In the genomic region with DNA sequence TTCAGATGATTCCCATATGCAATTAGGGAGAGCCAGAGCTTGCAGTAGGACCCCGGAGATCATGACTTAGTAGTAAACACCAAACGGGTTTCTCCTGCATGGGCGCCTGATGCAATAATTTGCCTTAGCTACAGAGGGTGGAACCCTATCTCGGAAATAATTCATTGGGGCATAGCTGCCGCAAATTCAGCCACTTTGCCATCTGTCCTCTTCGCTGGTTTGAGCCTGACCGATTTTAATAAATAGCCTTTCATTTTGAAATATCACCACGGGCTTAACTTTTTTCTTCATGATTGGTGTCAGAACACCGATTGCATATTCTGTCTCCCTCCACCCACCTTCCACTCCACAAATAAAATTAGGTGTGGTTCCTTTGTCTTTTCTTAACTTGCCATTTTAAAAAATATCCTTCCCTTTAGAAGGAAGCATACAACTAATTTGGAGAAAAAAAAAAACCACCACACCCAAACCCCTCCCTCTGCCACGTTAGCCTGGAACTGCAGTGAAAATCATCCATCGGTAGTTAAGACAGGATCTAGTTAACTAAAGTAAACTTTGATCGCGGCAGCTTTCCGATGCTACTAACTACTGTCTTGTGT, we compare ENCODE assay signal across 8 cellular contexts. TPM values are rescaled to one million over a fixed set of nuclear protein-coding genes. Genes with fewer than 3 reads are reported as not detected.
DNase-seq lines count a peak whose midpoint lies in the region; ATAC-seq and TF ChIP-seq lines count a peak whose summit lies in the region.

No MANE protein-coding gene starts in this region.

- H4K8ac ChIP-seq in H9 (replicated peaks; ENCODE audit: insufficient read length, low read depth, low read length), result no peak overlapping the region

- no peak overlapping the region for H2BK20ac ChIP-seq in H9 (ENCODE audit: low read depth, low read length, poor library complexity, severe bottlenecking)

- peaks cover 13% of the 10 kb centered on the region for H3K23me2 ChIP-seq in H9 (ENCODE audit: insufficient read length, low read depth, low read length, poor library complexity, severe bottlenecking)

- H3K27ac ChIP-seq in H9 (ENCODE audit: insufficient read length, low read depth, low read length), result peak overlapping the region; percentile 9
- peak overlapping the region; percentile 75 for H3K27ac ChIP-seq in RWPE2 (ENCODE audit: poor library complexity, severe bottlenecking)

- no peak overlapping the region for H2BK15ac ChIP-seq in H9 (ENCODE audit: low read depth, low read length)

- ATAC-seq in RWPE2 (ENCODE audit: low read depth) (0 out of 3 replicates have a peak, but pooled peaks have one; percentile 24), HG02678 (IDR thresholded peaks at IDR 0.05; ENCODE audit: unreplicated experiment) (no peak)

- H3K36me3 Mint-ChIP-seq in H9 (ENCODE audit: insufficient read depth in 1 of 3, low read depth in 3 of 3), result peaks cover 32 to 47% (median 42%) of the 10 kb centered on the region in 3 experiments
- peaks cover 43% of the 10 kb centered on the region for H3K36me3 Mint-ChIP-seq in dendritic cell treated with granulocyte-macrophage colony-stimulating factor and Interleukin-4, amounts not matched to agents 40 ng/mL and 50 ng/mL, for 4 days (ENCODE audit: low read depth)

- H3T11ph ChIP-seq in H9 (ENCODE audit: low read length), result no peak overlapping the region

- peak overlapping the region; percentile 95 to 100 for H3K4me3 Mint-ChIP-seq in H9
- peak overlapping the region; percentile 98 for H3K4me3 Mint-ChIP-seq in dendritic cell treated with granulocyte-macrophage colony-stimulating factor and Interleukin-4, amounts not matched to agents 40 ng/mL and 50 ng/mL, for 4 days

- H2BK12ac ChIP-seq in H9 (ENCODE audit: insufficient read length, low read depth, low read length), result no peak overlapping the region

- peak; percentile 34 for DNase-seq in COLO668 (lab: John Stamatoyannopoulos, UW; ENCODE audit: unreplicated experiment)
- no peak for DNase-seq in H9
- no peak for DNase-seq in RWPE2 (ENCODE audit: low spot score)
- DNase-seq in cortex of kidney (lab: John Stamatoyannopoulos, UW), result no peak
- DNase-seq in SKM-1 (lab: John Stamatoyannopoulos, UW; ENCODE audit: unreplicated experiment), result no peak

- no peak overlapping the region; the same call in 1 of the 2 replicates for H3K14ac ChIP-seq in H9 (ENCODE audit: insufficient read depth, low read length)

- H3K36me3 ChIP-seq in RWPE2 (ENCODE audit: low read depth) (peaks cover 57% of the 10 kb centered on the region), mucosa of stomach (ENCODE audit: control insufficient read depth, insufficient read depth, low read length) (no peaks in the 10 kb centered on the region)

- peak overlapping the region; percentile 84 for H3K4me2 ChIP-seq in H9 (ENCODE audit: insufficient read depth, insufficient read length, low read length)

- no peak overlapping the region for H2AFZ ChIP-seq in H9 (ENCODE audit: low read length)

- H4K91ac ChIP-seq in H9 (ENCODE audit: insufficient read length, low read depth, low read length), result no peak overlapping the region

- H3K27me3 Mint-ChIP-seq in H9 (ENCODE audit: low read depth), result no peaks in the 10 kb centered on the region; the same call in 1 of the 2 replicates
- H3K27me3 Mint-ChIP-seq in dendritic cell treated with granulocyte-macrophage colony-stimulating factor and Interleukin-4, amounts not matched to agents 40 ng/mL and 50 ng/mL, for 4 days, result no peaks in the 10 kb centered on the region

- H3K27me3 ChIP-seq in H9 (ENCODE audit: insufficient read depth, low read length), result no peaks in the 10 kb centered on the region
- no peaks in the 10 kb centered on the region for H3K27me3 ChIP-seq in RWPE2 (ENCODE audit: insufficient read depth, poor library complexity, severe bottlenecking)
- no peaks in the 10 kb centered on the region for H3K27me3 ChIP-seq in mucosa of stomach (ENCODE audit: control insufficient read depth, insufficient read depth, low read length)

- no peak overlapping the region for H3K23ac ChIP-seq in H9 (ENCODE audit: insufficient read length, low read depth, low read length)

- H3K4me1 ChIP-seq in H9 (ENCODE audit: insufficient read depth, low read length), result no peaks in the 10 kb centered on the region
- peaks cover 16% of the 10 kb centered on the region for H3K4me1 ChIP-seq in RWPE2 (ENCODE audit: insufficient read depth, poor library complexity, severe bottlenecking)
- H3K4me1 ChIP-seq in mucosa of stomach (ENCODE audit: control insufficient read depth, insufficient read depth, low read length), result peaks cover 13% of the 10 kb centered on the region

- H2BK5ac ChIP-seq in H9 (ENCODE audit: insufficient read length, low read length), result no peak overlapping the region

- H3K4me3 ChIP-seq in RWPE2 (ENCODE audit: severe bottlenecking), result peak overlapping the region; percentile 66
- H3K4me3 ChIP-seq in mucosa of stomach (ENCODE audit: low read length), result peak overlapping the region; percentile 91

- H3K56ac ChIP-seq in H9 (ENCODE audit: insufficient read length, low read depth, low read length), result no peak overlapping the region

- no peak overlapping the region; the same call in 1 of the 2 replicates for H3K4ac ChIP-seq in H9 (ENCODE audit: low read depth, low read length)

- peaks cover 21 to 22% of the 10 kb centered on the region in 2 experiments for H3K4me1 Mint-ChIP-seq in H9
- H3K4me1 Mint-ChIP-seq in dendritic cell treated with granulocyte-macrophage colony-stimulating factor and Interleukin-4, amounts not matched to agents 40 ng/mL and 50 ng/mL, for 4 days (ENCODE audit: low read depth), result peaks cover 45% of the 10 kb centered on the region

- no peaks in the 10 kb centered on the region for H4K20me1 ChIP-seq in H9 (ENCODE audit: control insufficient read depth, insufficient read depth, insufficient read length)

- H3K9me3 ChIP-seq in H9 (ENCODE audit: control insufficient read depth, low read depth, low read length) (no peaks in the 10 kb centered on the region), RWPE2 (ENCODE audit: severe bottlenecking) (no peaks in the 10 kb centered on the region), mucosa of stomach (ENCODE audit: control insufficient read depth, low read length) (no peaks in the 10 kb centered on the region)

- intact Hi-C loops in dendritic cell treated with granulocyte-macrophage colony-stimulating factor and Interleukin-4, amounts not matched to agents 40 ng/mL and 50 ng/mL, for 4 days (cut with micrococcal nuclease), result no loop called here

- no peak overlapping the region for H4K5ac ChIP-seq in H9 (ENCODE audit: insufficient read length, low read depth, low read length)

- H2AK5ac ChIP-seq in H9 (ENCODE audit: insufficient read length, low read length), result no peak overlapping the region

- H3K9ac ChIP-seq in H9 (ENCODE audit: extremely low read depth, insufficient read length, low read length), result peak overlapping the region; percentile 81
- peak overlapping the region; percentile 99 for H3K9ac ChIP-seq in mucosa of stomach (ENCODE audit: low read length)

- H3K79me2 ChIP-seq in H9 (ENCODE audit: insufficient read depth, low read length), result peaks cover 27% of the 10 kb centered on the region

- no CpG with 5 or more reads among the region's 14 CpGs for WGBS in H9 (ENCODE audit: extremely low coverage, insufficient read length, low lambda C conversion rate)

- peaks cover 2% of the 10 kb centered on the region for H3K79me1 ChIP-seq in H9 (ENCODE audit: insufficient read depth, low read depth, low read length, poor library complexity, severe bottlenecking)

- no peak overlapping the region for H2BK120ac ChIP-seq in H9 (ENCODE audit: low read depth, low read length, poor library complexity, severe bottlenecking)

- TF ChIP-seq CTCF in H9 (conservative IDR thresholded peaks at IDR 0.05), result no peak
- TF ChIP-seq CTCF in RWPE2 (IDR thresholded peaks at IDR 0.05; ENCODE audit: poor library complexity, severe bottlenecking), result no peak

- H3K27ac Mint-ChIP-seq in H9, result peak overlapping the region; percentile 97 to 99 (median 99); a peak in 6 of 7 replicates
- peak overlapping the region; percentile 95 for H3K27ac Mint-ChIP-seq in dendritic cell treated with granulocyte-macrophage colony-stimulating factor and Interleukin-4, amounts not matched to agents 40 ng/mL and 50 ng/mL, for 4 days

- no peaks in the 10 kb centered on the region; a peak in 1 of 5 replicates for H3K9me3 Mint-ChIP-seq in H9
- no peaks in the 10 kb centered on the region for H3K9me3 Mint-ChIP-seq in dendritic cell treated with granulocyte-macrophage colony-stimulating factor and Interleukin-4, amounts not matched to agents 40 ng/mL and 50 ng/mL, for 4 days

- H3K18ac ChIP-seq in H9 (ENCODE audit: insufficient read length, low read depth, low read length), result no peak overlapping the region

RNA-seq across cellular contexts. Expression of a gene that starts 1.5 kb away (rescaled TPM):
- total RNA-seq in H9 (2021), result 234 and 239 TPM in 2 replicates
